In the genomic region with DNA sequence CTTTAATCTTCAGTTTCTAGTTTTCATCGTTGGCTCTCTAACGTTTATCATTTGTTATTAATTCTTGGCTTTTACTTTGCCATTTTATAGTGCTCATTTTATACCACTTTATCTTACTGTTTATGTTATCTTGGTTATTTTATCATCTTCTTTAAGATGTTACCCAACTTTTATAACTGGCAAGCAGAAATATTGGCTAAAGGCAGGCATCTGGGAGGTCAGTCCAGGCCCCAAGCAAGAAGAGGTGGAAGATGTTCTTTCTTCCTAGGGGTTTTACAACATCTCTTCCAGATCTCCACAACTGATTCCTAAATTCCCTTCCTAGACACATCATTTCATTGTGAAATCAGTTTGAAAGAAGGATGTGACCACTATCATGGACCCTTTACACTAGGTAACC, we compare ENCODE assay signal across 22 cellular contexts.
"Had no signal": no experiment of that assay in that cellular context is flagged by ENCODE, and none has a peak within 500 bp of the region (broad histone marks: within the 10 kb centered on the region; RNA-seq: fewer than 3 reads in every experiment).

No MANE protein-coding gene starts in this region.

- H3K27me3 ChIP-seq: neutrophil, tibial artery had no signal

- H3K36me3 Mint-ChIP-seq: activated CD8-positive, alpha-beta memory T cell treated with anti-CD3 and anti-CD28 coated beads, Interleukin-2, amount 10 ng/mL, durations not matched to agents 7 days and 5 days; brain; natural killer cell treated with Interleukin-12 subunit alpha and Interleukin-12 subunit beta and Interleukin-15 and Interleukin-18, amount 100 ng/mL, for 72 hours had no signal

- H3K27ac Mint-ChIP-seq: activated CD4-positive, alpha-beta memory T cell treated with anti-CD3 and anti-CD28 coated beads, Interleukin-2, amount 10 ng/mL, durations not matched to agents 7 days and 5 days; activated CD4-positive, alpha-beta T cell treated with anti-CD3 and anti-CD28 coated beads, Interleukin-2, amount 10 ng/mL, durations not matched to agents 24 days and 14 days; activated CD8-positive, alpha-beta memory T cell treated with anti-CD3 and anti-CD28 coated beads, Interleukin-2, amount 10 ng/mL, durations not matched to agents 7 days and 5 days; activated naive CD8-positive, alpha-beta T cell treated with anti-CD3 and anti-CD28 coated beads, Interleukin-2, amount 50 U/mL, for 24 hours; activated T-helper 1 cell treated with anti-CD3 and anti-CD28 coated beads, Interleukin-12 subunit alpha, Interleukin-12 subunit beta, Interleukin-2, Interleukin-4 antibody, amounts not matched to agents 30 ng/mL and 10 ng/mL and 1 ng/mL, durations not matched to agents 14 hours and 24 hours and 36 hours; brain; natural killer cell treated with Interleukin-12 subunit alpha and Interleukin-12 subunit beta and Interleukin-15 and Interleukin-18, amount 100 ng/mL, for 72 hours; stimulated activated naive CD8-positive, alpha-beta T cell treated with anti-CD3 and anti-CD28 coated beads, Interleukin-15, Interleukin-2, amounts not matched to agents 100 ng/mL and 50 ng/mL, for 24 hours; T-helper 17 cell had no signal

- H3K27me3 Mint-ChIP-seq: activated CD4-positive, alpha-beta T cell treated with anti-CD3 and anti-CD28 coated beads, Interleukin-2, amount 10 ng/mL, durations not matched to agents 24 days and 14 days; activated CD8-positive, alpha-beta memory T cell treated with anti-CD3 and anti-CD28 coated beads, Interleukin-2, amount 10 ng/mL, durations not matched to agents 7 days and 5 days; stimulated activated naive CD8-positive, alpha-beta T cell treated with anti-CD3 and anti-CD28 coated beads, Interleukin-15, Interleukin-2, amounts not matched to agents 100 ng/mL and 50 ng/mL, for 24 hours; T-helper 17 cell had no signal

- H3K4me3 Mint-ChIP-seq: activated CD4-positive, alpha-beta memory T cell treated with anti-CD3 and anti-CD28 coated beads, Interleukin-2, amount 10 ng/mL, durations not matched to agents 7 days and 5 days; activated CD4-positive, alpha-beta T cell treated with anti-CD3 and anti-CD28 coated beads, Interleukin-2, amount 10 ng/mL, durations not matched to agents 24 days and 14 days; activated CD8-positive, alpha-beta memory T cell treated with anti-CD3 and anti-CD28 coated beads, Interleukin-2, amount 10 ng/mL, durations not matched to agents 7 days and 5 days; activated naive CD8-positive, alpha-beta T cell treated with anti-CD3 and anti-CD28 coated beads, Interleukin-2, amount 50 U/mL, for 24 hours; activated T-helper 1 cell treated with anti-CD3 and anti-CD28 coated beads, Interleukin-12 subunit alpha, Interleukin-12 subunit beta, Interleukin-2, Interleukin-4 antibody, amounts not matched to agents 30 ng/mL and 10 ng/mL and 1 ng/mL, durations not matched to agents 14 hours and 24 hours and 36 hours; brain; natural killer cell treated with Interleukin-12 subunit alpha and Interleukin-12 subunit beta and Interleukin-15 and Interleukin-18, amount 100 ng/mL, for 72 hours; stimulated activated naive CD8-positive, alpha-beta T cell treated with anti-CD3 and anti-CD28 coated beads, Interleukin-15, Interleukin-2, amounts not matched to agents 100 ng/mL and 50 ng/mL, for 24 hours; T-helper 17 cell had no signal

- H3K9me3 ChIP-seq: neutrophil, tibial artery had no signal

- H3K9me3 Mint-ChIP-seq: activated CD4-positive, alpha-beta memory T cell treated with anti-CD3 and anti-CD28 coated beads, Interleukin-2, amount 10 ng/mL, durations not matched to agents 7 days and 5 days; activated CD4-positive, alpha-beta T cell treated with anti-CD3 and anti-CD28 coated beads, Interleukin-2, amount 10 ng/mL, durations not matched to agents 24 days and 14 days; activated naive CD8-positive, alpha-beta T cell treated with anti-CD3 and anti-CD28 coated beads, Interleukin-2, amount 50 U/mL, for 24 hours; activated T-helper 1 cell treated with anti-CD3 and anti-CD28 coated beads, Interleukin-12 subunit alpha, Interleukin-12 subunit beta, Interleukin-2, Interleukin-4 antibody, amounts not matched to agents 30 ng/mL and 10 ng/mL and 1 ng/mL, durations not matched to agents 14 hours and 24 hours and 36 hours; brain; natural killer cell treated with Interleukin-12 subunit alpha and Interleukin-12 subunit beta and Interleukin-15 and Interleukin-18, amount 100 ng/mL, for 72 hours; stimulated activated naive CD8-positive, alpha-beta T cell treated with anti-CD3 and anti-CD28 coated beads, Interleukin-15, Interleukin-2, amounts not matched to agents 100 ng/mL and 50 ng/mL, for 24 hours had no signal

- ATAC-seq: activated CD8-positive, alpha-beta memory T cell treated with anti-CD3 and anti-CD28 coated beads, Interleukin-2, amount 10 ng/mL, durations not matched to agents 7 days and 5 days; activated naive CD8-positive, alpha-beta T cell treated with anti-CD3 and anti-CD28 coated beads, Interleukin-2, amount 50 U/mL, for 24 hours; esophagus mucosa; natural killer cell treated with Interleukin-12 subunit alpha and Interleukin-12 subunit beta and Interleukin-15 and Interleukin-18, amount 100 ng/mL, for 72 hours; T-helper 17 cell had no signal

- FAIRE-seq: urothelium cell line had no signal

- H3K4me1 ChIP-seq: parathyroid adenoma had no signal

- H3K36me3 ChIP-seq: neutrophil, tibial artery had no signal

- H3K4me1 Mint-ChIP-seq: activated CD4-positive, alpha-beta memory T cell treated with anti-CD3 and anti-CD28 coated beads, Interleukin-2, amount 10 ng/mL, durations not matched to agents 7 days and 5 days; activated CD4-positive, alpha-beta T cell treated with anti-CD3 and anti-CD28 coated beads, Interleukin-2, amount 10 ng/mL, durations not matched to agents 24 days and 14 days; activated CD8-positive, alpha-beta memory T cell treated with anti-CD3 and anti-CD28 coated beads, Interleukin-2, amount 10 ng/mL, durations not matched to agents 7 days and 5 days; activated naive CD8-positive, alpha-beta T cell treated with anti-CD3 and anti-CD28 coated beads, Interleukin-2, amount 50 U/mL, for 24 hours; brain; T-helper 17 cell had no signal

- H3K79me2 ChIP-seq: parathyroid adenoma had no signal

- DNase-seq: activated CD4-positive, alpha-beta memory T cell treated with anti-CD3 and anti-CD28 coated beads, Interleukin-2, amount 10 ng/mL, durations not matched to agents 7 days and 5 days; activated CD4-positive, alpha-beta T cell treated with anti-CD3 and anti-CD28 coated beads, Interleukin-2, amount 10 ng/mL, durations not matched to agents 24 days and 14 days; activated CD8-positive, alpha-beta memory T cell treated with anti-CD3 and anti-CD28 coated beads, Interleukin-2, amount 10 ng/mL, durations not matched to agents 7 days and 5 days; activated gamma-delta T cell; activated naive CD4-positive, alpha-beta T cell treated with anti-CD3 and anti-CD28 coated beads, Interleukin-2, amount 50 U/mL, for 16 hours; activated naive CD8-positive, alpha-beta T cell treated with anti-CD3 and anti-CD28 coated beads, Interleukin-2, amount 50 U/mL, for 24 hours; anterior cingulate cortex; dermis blood vessel endothelial cell; effector CD8-positive, alpha-beta T cell; mammary epithelial cell; midbrain; stimulated activated CD4-positive, alpha-beta T cell treated with anti-CD3 and anti-CD28 coated beads, Interleukin-1b, Interleukin-23, amount 100 ng/mL, for 48 hours; T-helper 17 cell; tibial artery had no signal

- H3K27ac ChIP-seq: neutrophil, parathyroid adenoma, tibial artery had no signal

- H3K4me3 ChIP-seq: tibial artery had no signal

- H2AFZ ChIP-seq: parathyroid adenoma had no signal

- H3K9ac ChIP-seq: parathyroid adenoma had no signal
